ENCODE assay signal across 8 cellular contexts in genomic region chr9:91758491-91758981, GRCh38.
DNase-seq lines count a peak whose midpoint lies in the region; ATAC-seq and TF ChIP-seq lines count a peak whose summit lies in the region.

No MANE protein-coding gene starts in this region.

- no peaks in the 10 kb centered on the region for H3K36me3 ChIP-seq in gastrocnemius medialis

- in situ Hi-C loops in gastrocnemius medialis (cut with MboI; ENCODE audit: low sequenced_read_pairs in 4 of 4), result no loop called here

- TF ChIP-seq POLR2A in gastrocnemius medialis (IDR thresholded peaks at IDR 0.05), result no peak

- intact Hi-C loops in dorsolateral prefrontal cortex (cut with DNase I), result no loop called here
- intact Hi-C loops in gastrocnemius medialis (cut with DNase I; ENCODE audit: low total_unique reads), result no loop called here

- DNase-seq in EH (ENCODE audit: low read depth) (peak; percentile 58), UCSD-AML1 (lab: John Stamatoyannopoulos, UW; ENCODE audit: unreplicated experiment) (peak; percentile 32), fibroblast of peridontal ligament (ENCODE audit: extremely low read depth) (peak; percentile 44), dorsolateral prefrontal cortex (no peak), gastrocnemius medialis (no peak)
- peak; percentile 41 to 61 for DNase-seq in stimulated activated CD4-positive, alpha-beta T cell treated with anti-CD3 and anti-CD28 coated beads, Interleukin-2, amount 100 ng/mL, for 24 hours

- H3K4me3 ChIP-seq in dorsolateral prefrontal cortex (no peak overlapping the region), gastrocnemius medialis (no peak overlapping the region)

- ATAC-seq in GM19372 (IDR thresholded peaks at IDR 0.05; ENCODE audit: low read depth, unreplicated experiment), result peak; percentile 76
- peak; percentile 51 for ATAC-seq in HG03521 (IDR thresholded peaks at IDR 0.05; ENCODE audit: unreplicated experiment)
- no peak for ATAC-seq in gastrocnemius medialis

- H3K9me3 ChIP-seq in gastrocnemius medialis, result no peaks in the 10 kb centered on the region

- H3K27ac ChIP-seq in dorsolateral prefrontal cortex (no peak overlapping the region), gastrocnemius medialis (no peak overlapping the region)

- H3K4me1 ChIP-seq in gastrocnemius medialis, result no peaks in the 10 kb centered on the region

- H3K27me3 ChIP-seq in dorsolateral prefrontal cortex (no peaks in the 10 kb centered on the region), gastrocnemius medialis (no peaks in the 10 kb centered on the region)

- TF ChIP-seq CTCF in dorsolateral prefrontal cortex (IDR thresholded peaks at IDR 0.05 in 54 of 56, conservative IDR thresholded peaks at IDR 0.05 in 2 of 56; ENCODE audit: low read depth in 1 of 56, partially characterized antibody in 56 of 56), result peak in 2 of 56 donors; percentile 7 to 14
- TF ChIP-seq CTCF in gastrocnemius medialis (IDR thresholded peaks at IDR 0.05 in 4 of 5, conservative IDR thresholded peaks at IDR 0.05 in 1 of 5), result no peak

Comparison
In these comparisons a context has a peak if more than half of its experiments do, and no peak if none do; other contexts are left out.
1. DNase-seq: peak in EH (single experiment), UCSD-AML1 (single experiment), fibroblast of peridontal ligament (single experiment) and stimulated activated CD4-positive, alpha-beta T cell treated with anti-CD3 and anti-CD28 coated beads, Interleukin-2, amount 100 ng/mL, for 24 hours (2 of 2); none in dorsolateral prefrontal cortex (0 of 10) and gastrocnemius medialis (0 of 2).
2. ATAC-seq: peak in GM19372 (single experiment) and HG03521 (single experiment); none in gastrocnemius medialis (0 of 2).